ENCODE assay signal across 17 cellular contexts in the genomic region with DNA sequence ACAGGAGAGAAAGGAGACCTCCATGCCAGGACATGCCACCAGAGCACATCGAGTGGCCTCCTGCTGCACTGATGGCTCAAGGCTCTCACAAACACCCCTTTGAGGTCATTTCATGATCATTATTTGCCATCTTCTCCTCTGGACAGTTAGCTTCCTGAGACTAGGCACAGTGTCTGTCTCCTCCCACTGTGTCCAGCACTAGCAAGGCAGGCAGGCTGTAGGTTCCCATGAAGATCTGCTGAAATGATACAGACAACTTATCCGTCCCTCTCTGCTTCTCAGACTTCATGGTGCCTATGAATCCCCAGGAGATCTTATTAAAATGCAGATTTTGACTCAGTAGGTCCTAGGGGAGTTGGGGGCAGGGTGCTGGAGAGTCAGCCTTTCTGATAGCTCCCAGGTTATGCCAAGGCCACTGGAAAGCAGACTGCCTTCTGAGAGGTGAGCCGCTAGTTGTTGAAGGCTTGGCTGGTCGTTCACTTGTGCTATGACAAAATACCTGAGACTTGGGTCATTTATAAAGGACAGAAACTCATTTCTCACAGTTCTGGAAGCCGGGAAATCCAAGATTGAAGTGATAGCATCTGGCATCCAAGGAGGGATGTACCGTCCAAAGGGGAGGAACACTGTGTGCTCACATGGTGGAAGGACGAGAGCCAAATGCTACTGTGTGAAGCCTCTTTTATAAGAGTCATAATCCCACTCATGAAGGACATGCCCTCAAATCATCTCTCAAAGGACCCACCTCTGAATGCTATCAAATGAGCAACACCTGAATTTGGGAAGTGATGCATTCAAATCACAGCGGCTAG.
A peak's percentile ranks its signal among the peaks of the same experiment; 100 is the strongest.
DNase-seq lines count a peak whose midpoint lies in the region; ATAC-seq lines count a peak whose summit lies in the region.
"Had no signal": no experiment of that assay in that cellular context is flagged by ENCODE, and none has a peak within 500 bp of the region (broad histone marks: within the 10 kb centered on the region; RNA-seq: fewer than 3 reads in every experiment).

No MANE protein-coding gene starts in this region.

- intact Hi-C loops in left ventricle myocardium superior (cut with micrococcal nuclease) = no loop called here
- intact Hi-C loops in sciatic nerve (cut with DNase I) = loop anchor here (10.0 kb wide), 1 partner anchor 189 kb away; no protein-coding TSS in a partner anchor

- H3K27me3 Mint-ChIP-seq in activated naive CD8-positive, alpha-beta T cell treated with anti-CD3 and anti-CD28 coated beads for 36 hours = peaks cover 23% of the 10 kb centered on the region

- no peak overlapping the region for H3K27ac Mint-ChIP-seq in activated naive CD8-positive, alpha-beta T cell treated with anti-CD3 and anti-CD28 coated beads for 36 hours
- H3K27ac Mint-ChIP-seq: CD4-positive, alpha-beta memory T cell had no signal

- H3K9me3 Mint-ChIP-seq in activated naive CD8-positive, alpha-beta T cell treated with anti-CD3 and anti-CD28 coated beads for 36 hours = no peaks in the 10 kb centered on the region

- no peaks in the 10 kb centered on the region for H3K36me3 Mint-ChIP-seq in activated naive CD8-positive, alpha-beta T cell treated with anti-CD3 and anti-CD28 coated beads for 36 hours
- H3K36me3 Mint-ChIP-seq: CD4-positive, alpha-beta memory T cell had no signal

- no peak overlapping the region for H3K4me3 Mint-ChIP-seq in activated naive CD8-positive, alpha-beta T cell treated with anti-CD3 and anti-CD28 coated beads for 36 hours
- H3K4me3 Mint-ChIP-seq: CD4-positive, alpha-beta memory T cell had no signal

- DNase-seq in G401 (ENCODE audit: low spot score) (peak; percentile 75), left ventricle myocardium superior (no peak), sciatic nerve (ENCODE audit: low spot score) (no peak), HK-2 (ENCODE audit: unreplicated experiment) (no peak), NCI-H2081 (lab: John Stamatoyannopoulos, UW) (no peak)
- no peak for DNase-seq in activated naive CD8-positive, alpha-beta T cell treated with anti-CD3 and anti-CD28 coated beads for 36 hours
- no peak for DNase-seq in stimulated activated CD8-positive, alpha-beta memory T cell treated with anti-CD3 and anti-CD28 coated beads, Interleukin-4, amount 100 ng/mL, for 48 hours
- DNase-seq: BE2C; Calu3; CD4-positive, alpha-beta memory T cell; DMS53; NCI-H1092; NCI-H146; NCI-H446 treated with DMSO at 0.1 percent for 48 hours; NCI-H748 treated with DMSO at 0.1 percent for 48 hours; PC-9 had no signal

- H3K4me1 Mint-ChIP-seq in activated naive CD8-positive, alpha-beta T cell treated with anti-CD3 and anti-CD28 coated beads for 36 hours = no peaks in the 10 kb centered on the region
- H3K4me1 Mint-ChIP-seq: CD4-positive, alpha-beta memory T cell had no signal

- ATAC-seq in left ventricle myocardium superior = peak; percentile 70
- peak; percentile 74 for ATAC-seq in sciatic nerve

- peak overlapping the region; percentile 8 for H3K27ac ChIP-seq in angular gyrus (ENCODE audit: low read depth, low read length)
- H3K27ac ChIP-seq: PC-9 had no signal

- in situ Hi-C loops in G401 (cut with HindIII; ENCODE audit: low sequenced_read_pairs) = no loop called here
